Comparison of ENCODE assay signal across 24 cellular contexts in the genomic region with DNA sequence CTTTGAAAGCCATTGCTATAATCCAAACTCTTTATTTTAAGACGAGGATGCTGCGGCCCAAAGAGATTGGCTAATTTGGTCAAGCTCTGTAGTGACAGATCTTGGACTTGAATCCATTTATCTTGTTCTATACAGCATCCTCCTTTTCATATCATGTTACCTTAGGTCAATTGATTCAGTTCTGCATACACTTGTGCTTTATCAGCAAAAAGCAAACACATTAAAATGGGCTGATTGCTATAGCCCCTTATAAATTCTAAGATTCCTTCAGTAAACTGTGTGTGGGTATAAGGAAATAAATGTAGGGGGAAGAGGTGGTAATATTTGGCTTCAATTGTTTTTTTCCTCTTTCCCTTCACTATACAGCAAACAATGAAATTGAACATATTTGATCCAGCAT.
"Had no signal": no experiment of that assay in that cellular context is flagged by ENCODE, and none has a peak within 500 bp of the region (broad histone marks: within the 10 kb centered on the region; RNA-seq: fewer than 3 reads in every experiment).

No MANE protein-coding gene starts in this region.

- ATAC-seq: foreskin keratinocyte; gastroesophageal sphincter; heart left ventricle; left lung; left ventricle myocardium superior; lower lobe of right lung; naive thymus-derived CD4-positive, alpha-beta T cell had no signal

- H2AFZ ChIP-seq: hepatocyte had no signal

- H3K27ac Mint-ChIP-seq: immature natural killer cell; mesothelial cell of epicardium; naive thymus-derived CD4-positive, alpha-beta T cell had no signal

- FAIRE-seq: colon, endothelial cell of umbilical vein, frontal cortex, kidney had no signal

- DNase-seq: dermis blood vessel endothelial cell; dorsolateral prefrontal cortex; effector CD4-positive, alpha-beta T cell; effector memory CD4-positive, alpha-beta T cell; foreskin keratinocyte; heart left ventricle; hypothalamus; immature natural killer cell; islet precursor cell; kidney; kidney glomerular epithelial cell; left lung; left ventricle myocardium superior; lower lobe of right lung; mesenchymal stem cell; naive thymus-derived CD4-positive, alpha-beta T cell had no signal

- H3K36me3 Mint-ChIP-seq: mesothelial cell of epicardium had no signal

- H3K4me3 ChIP-seq: coronary artery, dorsolateral prefrontal cortex, esophagus muscularis mucosa, gastroesophageal sphincter, heart left ventricle, hepatocyte, left lung, lower lobe of right lung had no signal

- H3K4me3 Mint-ChIP-seq: immature natural killer cell; mesothelial cell of epicardium; naive thymus-derived CD4-positive, alpha-beta T cell had no signal

- H3K79me2 ChIP-seq: hepatocyte had no signal

- H3K4me1 ChIP-seq: esophagus muscularis mucosa, foreskin keratinocyte, gastroesophageal sphincter, heart left ventricle, left lung, lower lobe of right lung had no signal

- H3K4me1 Mint-ChIP-seq: immature natural killer cell had no signal

- H3K36me3 ChIP-seq: esophagus muscularis mucosa, gastroesophageal sphincter, heart left ventricle, left lung, lower lobe of right lung had no signal

- H3K27ac ChIP-seq: coronary artery, dorsolateral prefrontal cortex, esophagus muscularis mucosa, foreskin keratinocyte, gastroesophageal sphincter, heart left ventricle, hepatocyte, left lung, lower lobe of right lung had no signal

- H3K27me3 ChIP-seq: dorsolateral prefrontal cortex, esophagus muscularis mucosa, gastroesophageal sphincter, heart left ventricle, hepatocyte, left lung had no signal

- H3K9me3 ChIP-seq: lower lobe of right lung had no signal

- H3K4me2 ChIP-seq: hepatocyte had no signal
